In the genomic region with DNA sequence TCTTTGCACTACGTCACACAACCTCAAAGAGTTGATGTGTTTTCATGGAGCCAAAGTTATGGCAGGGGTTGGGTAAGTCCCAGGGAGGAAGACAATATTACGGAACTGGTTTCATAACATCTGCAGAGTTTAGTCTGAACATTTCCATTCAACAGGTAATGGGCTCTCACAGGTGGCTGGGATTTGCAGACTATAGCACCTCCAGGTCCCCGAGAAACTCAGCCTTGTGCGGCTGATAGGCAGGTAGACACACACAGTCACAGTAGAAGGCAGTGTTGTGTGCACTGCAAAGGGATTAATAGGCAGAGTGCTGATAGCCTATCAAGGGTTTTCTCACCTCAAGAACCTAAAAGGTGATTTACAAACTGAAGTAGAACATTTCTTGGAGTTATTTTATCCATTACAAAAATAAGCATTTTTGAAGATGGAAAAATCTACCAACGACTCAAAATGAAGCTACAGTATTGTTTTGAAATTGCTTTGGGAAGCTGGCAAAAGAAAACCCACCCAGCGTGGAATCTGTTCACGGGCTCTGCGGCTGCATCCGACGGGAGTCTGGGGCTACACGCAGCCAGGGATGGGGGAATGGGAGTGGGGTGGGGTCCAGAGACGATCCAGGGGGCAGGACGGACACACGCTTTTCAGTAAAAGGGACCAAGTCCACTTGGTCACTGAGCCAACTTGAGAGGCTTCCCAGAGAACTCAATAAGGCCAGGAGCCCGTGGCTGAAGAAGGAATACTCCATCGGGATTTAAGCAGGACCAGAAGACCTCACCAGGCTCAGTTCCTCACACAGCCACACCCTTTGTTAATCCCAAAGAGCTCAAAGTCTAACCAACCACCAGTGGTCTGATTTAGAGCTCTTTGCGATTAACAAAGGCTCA, we compare ENCODE assay signal across 8 cellular contexts.
DNase-seq lines count a peak whose midpoint lies in the region; ATAC-seq and TF ChIP-seq lines count a peak whose summit lies in the region.

No MANE protein-coding gene starts in this region.

- peaks cover 10% of the 10 kb centered on the region for H3K4me1 ChIP-seq in A673 (ENCODE audit: insufficient read depth, low read length, poor library complexity, severe bottlenecking)
- peaks cover 23% of the 10 kb centered on the region for H3K4me1 ChIP-seq in hepatocyte (ENCODE audit: insufficient read depth)
- H3K4me1 ChIP-seq in gastrocnemius medialis: peaks cover 5% of the 10 kb centered on the region in 2 donors

- ATAC-seq in GM21447 (IDR thresholded peaks at IDR 0.05; ENCODE audit: unreplicated experiment) (peak; percentile 6), gastrocnemius medialis (peak; percentile 54 to 55), GM19467 (IDR thresholded peaks at IDR 0.05; ENCODE audit: unreplicated experiment) (no peak), HG03460 (IDR thresholded peaks at IDR 0.05; ENCODE audit: unreplicated experiment) (no peak)
- peak; percentile 2 for ATAC-seq in activated T-helper 17 cell treated with anti-CD3 and anti-CD28 coated beads, Interleukin-2, amount 50 U/mL, for 72 hours (replicated peaks)

- DNase-seq in A673 (ENCODE audit: low spot score) (no peak), hepatocyte (ENCODE audit: low spot score) (peak; percentile 59), gastrocnemius medialis (peak in 1 of 2 donors; percentile 30)
- no peak for DNase-seq in stimulated activated CD4-positive, alpha-beta T cell treated with anti-CD3 and anti-CD28 coated beads, Interleukin-2, amount 100 ng/mL, for 48 hours

- peaks cover 29% of the 10 kb centered on the region for H3K36me3 Mint-ChIP-seq in activated T-helper 17 cell treated with anti-CD3 and anti-CD28 coated beads, Interleukin-2, amount 50 U/mL, for 72 hours (ENCODE audit: low read depth)

- no peaks in the 10 kb centered on the region for H3K9me3 ChIP-seq in A673 (ENCODE audit: low read depth, low read length, poor library complexity, severe bottlenecking)
- H3K9me3 ChIP-seq in hepatocyte (ENCODE audit: low read depth): no peaks in the 10 kb centered on the region
- H3K9me3 ChIP-seq in gastrocnemius medialis: no peaks in the 10 kb centered on the region

- WGBS in hepatocyte (ENCODE audit: low lambda C conversion rate, missing lambda C conversion rate): 36% methylated on average over 16 of the region's 17 CpGs

- no TSS peak for BruUV-seq in A673 (replicated peaks; lab: Mats Ljungman, UMichigan)

- CTCF ChIA-PET in A673 (lab: Charles Lee): no interaction called here

- peaks cover 44% of the 10 kb centered on the region for H3K79me2 ChIP-seq in hepatocyte

- H3K9me3 Mint-ChIP-seq in activated T-helper 17 cell treated with anti-CD3 and anti-CD28 coated beads, Interleukin-2, amount 50 U/mL, for 72 hours: no peaks in the 10 kb centered on the region

- H3K27ac Mint-ChIP-seq in activated T-helper 17 cell treated with anti-CD3 and anti-CD28 coated beads, Interleukin-2, amount 50 U/mL, for 72 hours: peak overlapping the region; percentile 7

- H3K4me2 ChIP-seq in hepatocyte: peak overlapping the region; percentile 86

- peak overlapping the region; percentile 67 for H3K4me3 Mint-ChIP-seq in activated T-helper 17 cell treated with anti-CD3 and anti-CD28 coated beads, Interleukin-2, amount 50 U/mL, for 72 hours

- TF ChIP-seq CTCF in A673 (conservative IDR thresholded peaks at IDR 0.05; ENCODE audit: low read depth, low read length) (no peak), hepatocyte (IDR thresholded peaks at IDR 0.05; ENCODE audit: poor library complexity) (no peak), gastrocnemius medialis (IDR thresholded peaks at IDR 0.05 in 4 of 5, conservative IDR thresholded peaks at IDR 0.05 in 1 of 5) (no peak)

- H3K27me3 ChIP-seq in A673 (replicated peaks; ENCODE audit: insufficient read depth, low read depth, low read length, poor library complexity) (peaks cover 77% of the 10 kb centered on the region), hepatocyte (peaks cover 11% of the 10 kb centered on the region), gastrocnemius medialis (peaks cover 0 to 18% (median 15%) of the 10 kb centered on the region in 3 donors)

- peak overlapping the region; percentile 92 for H2AFZ ChIP-seq in hepatocyte

- H3K9me2 ChIP-seq in hepatocyte (replicated peaks; ENCODE audit: insufficient read depth): no peaks in the 10 kb centered on the region

- H3K27ac ChIP-seq in A673 (ENCODE audit: low read depth, low read length, poor library complexity, severe bottlenecking) (no peak overlapping the region), hepatocyte (peak overlapping the region; percentile 97), gastrocnemius medialis (peak overlapping the region; percentile 63 to 79 (median 72))

- no peaks in the 10 kb centered on the region for H3K27me3 Mint-ChIP-seq in activated T-helper 17 cell treated with anti-CD3 and anti-CD28 coated beads, Interleukin-2, amount 50 U/mL, for 72 hours

- in situ Hi-C loops in gastrocnemius medialis (cut with MboI; ENCODE audit: low sequenced_read_pairs in 4 of 4): loop anchor here in 1 of 4 donors (25.0 kb wide), 1 partner anchor 219 kb away; no protein-coding TSS in a partner anchor

- POLR2A ChIA-PET in A673 (lab: Charles Lee; ENCODE audit: low non-redundant PET): no interaction called here

- no peak for TF ChIP-seq POLR2A in gastrocnemius medialis (IDR thresholded peaks at IDR 0.05)

- H4K20me1 ChIP-seq in hepatocyte (ENCODE audit: insufficient read depth, poor library complexity, severe bottlenecking): peaks cover 10% of the 10 kb centered on the region

- H3K4me3 ChIP-seq in A673 (ENCODE audit: low read depth, low read length, poor library complexity, severe bottlenecking) (peak overlapping the region; percentile 51), hepatocyte (peak overlapping the region; percentile 99), gastrocnemius medialis (peak overlapping the region; percentile 64 to 91 (median 74))

- peaks cover 31% of the 10 kb centered on the region for H3K4me1 Mint-ChIP-seq in activated T-helper 17 cell treated with anti-CD3 and anti-CD28 coated beads, Interleukin-2, amount 50 U/mL, for 72 hours

- intact Hi-C loops in A673 (cut with micrococcal nuclease; ENCODE audit: unreplicated experiment) (no loop called here), gastrocnemius medialis (cut with DNase I; ENCODE audit: low total_unique reads) (loop anchor here (10.0 kb wide), 1 partner anchor 77 kb away; no protein-coding TSS in a partner anchor)

- H3K36me3 ChIP-seq in A673 (ENCODE audit: insufficient read depth, low read length, poor library complexity, severe bottlenecking): no peaks in the 10 kb centered on the region
- no peaks in the 10 kb centered on the region for H3K36me3 ChIP-seq in hepatocyte (replicated peaks; ENCODE audit: insufficient read depth, low read depth)
- no peaks in the 10 kb centered on the region for H3K36me3 ChIP-seq in gastrocnemius medialis

Comparison
In these comparisons a context has a peak if more than half of its experiments do, and no peak if none do; other contexts are left out.
1. ATAC-seq: peak in GM21447 (single experiment), activated T-helper 17 cell treated with anti-CD3 and anti-CD28 coated beads, Interleukin-2, amount 50 U/mL, for 72 hours (single experiment) and gastrocnemius medialis (2 of 2); none in GM19467 (single experiment) and HG03460 (single experiment).
2. Peak in every context shown above with its lines, with median percentiles within 50 percentile points of each other: H3K4me3 ChIP-seq.